In genomic region chr10:50469778-50470193, GRCh38 we compare ENCODE assay signal across 11 cellular contexts.
A peak's percentile ranks its signal among the peaks of the same experiment; 100 is the strongest.
DNase-seq lines count a peak whose midpoint lies in the region; ATAC-seq and TF ChIP-seq lines count a peak whose summit lies in the region.
"Had no signal": no experiment of that assay in that cellular context is flagged by ENCODE, and none has a peak within 500 bp of the region (broad histone marks: within the 10 kb centered on the region; RNA-seq: fewer than 3 reads in every experiment).

No MANE protein-coding gene starts in this region.

- intact Hi-C loops in activated CD4-positive, alpha-beta T cell treated with anti-CD3 and anti-CD28 coated beads, Interleukin-2, amount 10 ng/mL, durations not matched to agents 24 days and 14 days (cut with micrococcal nuclease) = no loop called here
- intact Hi-C loops in stomach (cut with DNase I; ENCODE audit: low total_unique reads) = no loop called here

- peak; percentile 34 for DNase-seq in activated CD4-positive, alpha-beta T cell treated with anti-CD3 and anti-CD28 coated beads, Interleukin-2, amount 10 ng/mL, durations not matched to agents 24 days and 14 days
- no peak for DNase-seq in activated CD4-positive, alpha-beta T cell treated with anti-CD3 and anti-CD28 coated beads for 48 hours
- DNase-seq in NOMO-1 (lab: John Stamatoyannopoulos, UW; ENCODE audit: unreplicated experiment in 2 of 2) (peak; percentile 87 to 88), fibroblast of pulmonary artery (ENCODE audit: low read depth) (peak; percentile 26), stomach (no peak), NCI-H774 (lab: John Stamatoyannopoulos, UW) (no peak)
- DNase-seq in activated CD4-positive, CD25-positive, alpha-beta regulatory T cell (lab: John Stamatoyannopoulos, UW) = no peak
- DNase-seq: 8988T; activated naive CD8-positive, alpha-beta T cell treated with anti-CD3 and anti-CD28 coated beads, Interleukin-2, amount 50 U/mL, for 24 hours had no signal

- peak overlapping the region in 4 of 5 donors; percentile 25 to 83 (median 54) for H3K27ac ChIP-seq in stomach

- no peaks in the 10 kb centered on the region for H3K9me3 ChIP-seq in stomach

- H3K4me1 ChIP-seq in stomach = peaks cover 8 to 58% (median 39%) of the 10 kb centered on the region in 4 donors

- no peaks in the 10 kb centered on the region for H3K9me3 Mint-ChIP-seq in activated CD4-positive, alpha-beta T cell treated with anti-CD3 and anti-CD28 coated beads, Interleukin-2, amount 10 ng/mL, durations not matched to agents 24 days and 14 days
- H3K9me3 Mint-ChIP-seq: activated naive CD8-positive, alpha-beta T cell treated with anti-CD3 and anti-CD28 coated beads, Interleukin-2, amount 50 U/mL, for 24 hours had no signal

- no peaks in the 10 kb centered on the region for H3K27me3 Mint-ChIP-seq in activated CD4-positive, alpha-beta T cell treated with anti-CD3 and anti-CD28 coated beads, Interleukin-2, amount 10 ng/mL, durations not matched to agents 24 days and 14 days
- H3K27me3 Mint-ChIP-seq: activated naive CD8-positive, alpha-beta T cell treated with anti-CD3 and anti-CD28 coated beads, Interleukin-2, amount 50 U/mL, for 24 hours had no signal

- H3K36me3 ChIP-seq in stomach = no peaks in the 10 kb centered on the region

- no peak overlapping the region for H3K4me3 ChIP-seq in fibroblast of pulmonary artery (replicated peaks; ENCODE audit: low read depth, low read length)
- no peak overlapping the region for H3K4me3 ChIP-seq in stomach

- no peaks in the 10 kb centered on the region for H3K27me3 ChIP-seq in stomach

- no peak for ATAC-seq in GM18909 (IDR thresholded peaks at IDR 0.05; ENCODE audit: poor library complexity, unreplicated experiment)
- ATAC-seq: activated naive CD8-positive, alpha-beta T cell treated with anti-CD3 and anti-CD28 coated beads, Interleukin-2, amount 50 U/mL, for 24 hours; Panc1 had no signal

- 10 to 23% (median 13%) methylated on average over 3 of the region's 3 CpGs for WGBS in stomach, 5 donors

- TF ChIP-seq POLR2A in stomach (IDR thresholded peaks at IDR 0.05) = no peak

- H3K4me3 Mint-ChIP-seq in activated CD4-positive, alpha-beta T cell treated with anti-CD3 and anti-CD28 coated beads, Interleukin-2, amount 10 ng/mL, durations not matched to agents 24 days and 14 days = no peak overlapping the region
- H3K4me3 Mint-ChIP-seq: activated naive CD8-positive, alpha-beta T cell treated with anti-CD3 and anti-CD28 coated beads, Interleukin-2, amount 50 U/mL, for 24 hours had no signal

- no peak for TF ChIP-seq EP300 in stomach (IDR thresholded peaks at IDR 0.05)

- TF ChIP-seq CTCF in fibroblast of pulmonary artery (IDR thresholded peaks at IDR 0.05; ENCODE audit: low read length, missing control alignments) (no peak), stomach (IDR thresholded peaks at IDR 0.05) (no peak)

- peaks cover 34% of the 10 kb centered on the region for H3K4me1 Mint-ChIP-seq in activated CD4-positive, alpha-beta T cell treated with anti-CD3 and anti-CD28 coated beads, Interleukin-2, amount 10 ng/mL, durations not matched to agents 24 days and 14 days

- peaks cover 3% of the 10 kb centered on the region for H3K36me3 Mint-ChIP-seq in activated CD4-positive, alpha-beta T cell treated with anti-CD3 and anti-CD28 coated beads, Interleukin-2, amount 10 ng/mL, durations not matched to agents 24 days and 14 days (ENCODE audit: low read depth)

- no peak overlapping the region for H3K27ac Mint-ChIP-seq in activated CD4-positive, alpha-beta T cell treated with anti-CD3 and anti-CD28 coated beads, Interleukin-2, amount 10 ng/mL, durations not matched to agents 24 days and 14 days
- H3K27ac Mint-ChIP-seq: activated naive CD8-positive, alpha-beta T cell treated with anti-CD3 and anti-CD28 coated beads, Interleukin-2, amount 50 U/mL, for 24 hours had no signal

Comparison
In these comparisons a context has a peak if more than half of its experiments do, and no peak if none do; other contexts are left out.
1. DNase-seq: peak in activated CD4-positive, alpha-beta T cell treated with anti-CD3 and anti-CD28 coated beads, Interleukin-2, amount 10 ng/mL, durations not matched to agents 24 days and 14 days (single experiment), NOMO-1 (2 of 2) and fibroblast of pulmonary artery (single experiment); none in activated CD4-positive, alpha-beta T cell treated with anti-CD3 and anti-CD28 coated beads for 48 hours (single experiment), stomach (single experiment), activated CD4-positive, CD25-positive, alpha-beta regulatory T cell (0 of 4) and NCI-H774 (single experiment).